ENCODE assay signal across 15 cellular contexts in the genomic region with DNA sequence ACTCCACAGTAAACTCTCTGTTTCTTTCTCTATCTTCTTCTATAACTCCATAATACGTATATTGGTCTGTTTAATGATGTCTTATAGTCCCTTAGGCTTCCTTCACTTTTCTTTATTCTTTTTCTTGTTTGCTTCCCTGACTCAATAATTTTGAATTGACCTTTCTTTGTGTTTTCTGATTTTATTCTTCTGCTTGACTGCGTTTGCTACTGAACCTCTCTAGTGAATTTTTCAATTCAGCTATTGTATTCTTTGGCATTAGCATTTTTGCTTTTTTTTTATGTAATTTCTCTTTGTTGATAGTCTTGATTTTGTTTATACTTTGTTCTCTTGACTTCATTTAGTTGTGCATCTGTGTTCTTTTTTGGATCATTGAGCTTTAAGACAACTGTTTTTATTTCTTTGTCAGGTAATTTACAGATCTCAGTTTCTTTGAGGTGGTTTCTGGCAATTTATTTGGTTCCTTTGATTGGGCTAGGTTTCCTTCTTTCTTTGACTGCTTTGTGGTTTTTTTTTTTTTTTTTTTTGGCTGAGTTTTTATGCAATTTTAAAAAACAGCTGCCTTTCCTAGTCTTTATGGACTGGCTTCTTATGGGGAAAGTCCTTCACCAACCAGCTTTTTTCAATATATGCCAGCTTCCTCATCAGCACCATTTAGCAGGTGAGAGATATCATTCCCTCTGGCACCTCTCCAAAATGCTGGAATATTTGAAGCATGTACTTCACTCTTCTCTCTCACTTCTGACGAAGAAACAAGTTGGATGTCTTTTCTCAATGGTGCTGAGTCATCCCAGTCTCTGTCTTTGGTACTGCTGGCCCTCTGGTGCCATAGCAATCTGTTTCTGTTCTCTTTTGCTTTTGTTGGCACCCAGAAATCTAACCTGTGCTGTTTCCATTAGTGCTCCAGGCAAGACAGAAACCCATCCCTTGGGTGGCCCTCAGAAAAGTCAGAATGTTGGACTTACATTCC. TPM values are rescaled to one million over a fixed set of nuclear protein-coding genes. Genes with fewer than 3 reads are reported as not detected.
DNase-seq lines count a peak whose midpoint lies in the region; ATAC-seq and TF ChIP-seq lines count a peak whose summit lies in the region.
"Had no signal": no experiment of that assay in that cellular context is flagged by ENCODE, and none has a peak within 500 bp of the region (broad histone marks: within the 10 kb centered on the region; RNA-seq: fewer than 3 reads in every experiment).

No MANE protein-coding gene starts in this region.

- H3K4me1 Mint-ChIP-seq in activated T-cell treated with anti-CD3 and anti-CD28 coated beads, Interleukin-2, amount 50 U/mL, for 72 hours (ENCODE audit: low read depth), result no peaks in the 10 kb centered on the region
- peaks cover 9% of the 10 kb centered on the region for H3K4me1 Mint-ChIP-seq in activated T-cell treated with anti-CD3 and anti-CD28 coated beads, Interleukin-2, amount 50 U/mL, for 4 hours (ENCODE audit: low read depth)
- no peaks in the 10 kb centered on the region for H3K4me1 Mint-ChIP-seq in nephron progenitor cell
- H3K4me1 Mint-ChIP-seq in CD14-positive monocyte, result peaks cover 2% of the 10 kb centered on the region

- peaks cover 15% of the 10 kb centered on the region for H3K4me1 ChIP-seq in MM.1S (ENCODE audit: low read length)
- peaks cover 4% of the 10 kb centered on the region for H3K4me1 ChIP-seq in mammary epithelial cell (ENCODE audit: insufficient read depth, low read length)

- H4K20me1 ChIP-seq in MM.1S (ENCODE audit: insufficient read depth, low read length) (no peaks in the 10 kb centered on the region), mammary epithelial cell (ENCODE audit: insufficient read depth, low read length) (no peaks in the 10 kb centered on the region)

- H3K9me2 ChIP-seq in MM.1S (replicated peaks; ENCODE audit: insufficient read depth, low read length), result no peaks in the 10 kb centered on the region

- H3K9me3 ChIP-seq in MM.1S (replicated peaks; ENCODE audit: insufficient read depth, low read length) (no peaks in the 10 kb centered on the region), mammary epithelial cell (replicated peaks; ENCODE audit: insufficient read depth, low read length) (no peaks in the 10 kb centered on the region)

- H3K4me3 Mint-ChIP-seq in activated T-cell treated with anti-CD3 and anti-CD28 coated beads, Interleukin-2, amount 50 U/mL, for 72 hours, result no peak overlapping the region
- no peak overlapping the region for H3K4me3 Mint-ChIP-seq in activated T-cell treated with anti-CD3 and anti-CD28 coated beads, Interleukin-2, amount 50 U/mL, for 4 hours
- H3K4me3 Mint-ChIP-seq in nephron progenitor cell, result no peak overlapping the region
- H3K4me3 Mint-ChIP-seq in CD14-positive monocyte, result no peak overlapping the region
- H3K4me3 Mint-ChIP-seq: neural crest cell had no signal

- no peak for DNase-seq in activated T-cell treated with anti-CD3 and anti-CD28 coated beads, Interleukin-2, amount 50 U/mL, for 72 hours
- DNase-seq in activated T-cell treated with anti-CD3 and anti-CD28 coated beads, Interleukin-2, amount 50 U/mL, for 4 hours, result no peak
- DNase-seq in MM.1S (peak; percentile 52), mammary epithelial cell (peak; percentile 82), nephron progenitor cell (no peak), CD14-positive monocyte (ENCODE audit: low spot score) (no peak), T-helper 9 cell (no peak)
- DNase-seq: activated naive CD4-positive, alpha-beta T cell treated with Interleukin-2 at 50 U/mL for 16 hours; cortex of kidney; GF-D8; glutamatergic neuron; NCI-H526 treated with DMSO at 0.1 percent for 48 hours had no signal

- CTCF ChIA-PET in mammary epithelial cell (lab: Charles Lee; ENCODE audit: low non-redundant PET), result no interaction called here

- in situ Hi-C loops in mammary epithelial cell (cut with MboI; ENCODE audit: low sequenced_read_pairs in 2 of 2), result no loop called here

- H3K4me3 ChIP-seq in MM.1S (ENCODE audit: low read length) (no peak overlapping the region), mammary epithelial cell (replicated peaks in 1 of 3; ENCODE audit: insufficient read depth in 1 of 3, low read depth in 2 of 3, low read length in 3 of 3) (no peak overlapping the region)

- H3K36me3 ChIP-seq in MM.1S (replicated peaks; ENCODE audit: insufficient read depth, low read length), result peaks cover 16% of the 10 kb centered on the region
- peaks cover 8% of the 10 kb centered on the region for H3K36me3 ChIP-seq in mammary epithelial cell (ENCODE audit: insufficient read depth, low read length)

- 0 out of 2 replicates have a peak, but pooled peaks cover 2% of the 10 kb centered on the region for H3F3A ChIP-seq in MM.1S (ENCODE audit: insufficient read depth, low read length)

- H2AFZ ChIP-seq in MM.1S (ENCODE audit: low read length) (no peak overlapping the region), mammary epithelial cell (ENCODE audit: low read depth, low read length) (no peak overlapping the region)

- no peaks in the 10 kb centered on the region for H3K27me3 ChIP-seq in MM.1S (replicated peaks; ENCODE audit: insufficient read depth, low read length)
- H3K27me3 ChIP-seq in mammary epithelial cell (ENCODE audit: insufficient read depth, low read length), result no peaks in the 10 kb centered on the region

- no peak for ATAC-seq in activated T-cell treated with anti-CD3 and anti-CD28 coated beads, Interleukin-2, amount 50 U/mL, for 72 hours (replicated peaks in 1 of 2)
- ATAC-seq in activated T-cell treated with anti-CD3 and anti-CD28 coated beads, Interleukin-2, amount 50 U/mL, for 4 hours, result no peak
- ATAC-seq in GM19467 (IDR thresholded peaks at IDR 0.05; ENCODE audit: unreplicated experiment), result no peak
- ATAC-seq: left lobe of liver had no signal

- WGBS in mammary epithelial cell (ENCODE audit: low coverage, missing lambda C conversion rate), result 63% methylated on average over 3 of the region's 3 CpGs

- H3K27ac ChIP-seq in MM.1S (ENCODE audit: low read length), result no peak overlapping the region
- no peak overlapping the region for H3K27ac ChIP-seq in mammary epithelial cell (ENCODE audit: insufficient read depth, low read depth, low read length)

- H3K79me2 ChIP-seq in MM.1S (ENCODE audit: low read length) (peaks cover 23% of the 10 kb centered on the region; the same call in 1 of the 2 replicates), mammary epithelial cell (ENCODE audit: insufficient read depth, low read length) (peaks cover 14% of the 10 kb centered on the region)

- H3K36me3 Mint-ChIP-seq in activated T-cell treated with anti-CD3 and anti-CD28 coated beads, Interleukin-2, amount 50 U/mL, for 72 hours (ENCODE audit: insufficient read depth in 2 of 2), result peaks cover 32 to 68% of the 10 kb centered on the region in 2 donors
- peaks cover 80% of the 10 kb centered on the region for H3K36me3 Mint-ChIP-seq in activated T-cell treated with anti-CD3 and anti-CD28 coated beads, Interleukin-2, amount 50 U/mL, for 4 hours (ENCODE audit: insufficient read depth)
- peaks cover 81% of the 10 kb centered on the region for H3K36me3 Mint-ChIP-seq in nephron progenitor cell (ENCODE audit: low read depth)
- peaks cover 85 to 90% of the 10 kb centered on the region in 2 donors for H3K36me3 Mint-ChIP-seq in CD14-positive monocyte

- H3K4me2 ChIP-seq in MM.1S (ENCODE audit: low read depth, low read length) (no peak overlapping the region), mammary epithelial cell (ENCODE audit: insufficient read depth, low read depth, low read length) (no peak overlapping the region)

- intact Hi-C loops in mammary epithelial cell (cut with micrococcal nuclease) (no loop called here), CD14-positive monocyte (cut with micrococcal nuclease) (no loop called here)

- H3K27ac Mint-ChIP-seq in activated T-cell treated with anti-CD3 and anti-CD28 coated beads, Interleukin-2, amount 50 U/mL, for 72 hours, result peak overlapping the region; percentile 13
- H3K27ac Mint-ChIP-seq in nephron progenitor cell, result peak overlapping the region; percentile 4
- H3K27ac Mint-ChIP-seq in CD14-positive monocyte, result peak overlapping the region in 2 of 7 donors; percentile 44 to 73

- H3K9me3 Mint-ChIP-seq in activated T-cell treated with anti-CD3 and anti-CD28 coated beads, Interleukin-2, amount 50 U/mL, for 72 hours, result peaks cover 4 to 11% of the 10 kb centered on the region in 2 donors
- peaks cover 27% of the 10 kb centered on the region for H3K9me3 Mint-ChIP-seq in activated T-cell treated with anti-CD3 and anti-CD28 coated beads, Interleukin-2, amount 50 U/mL, for 4 hours
- peaks cover 16% of the 10 kb centered on the region for H3K9me3 Mint-ChIP-seq in nephron progenitor cell
- H3K9me3 Mint-ChIP-seq in CD14-positive monocyte, result peaks cover 6 to 21% (median 13%) of the 10 kb centered on the region in 7 donors

- H3K27me3 Mint-ChIP-seq in activated T-cell treated with anti-CD3 and anti-CD28 coated beads, Interleukin-2, amount 50 U/mL, for 72 hours (ENCODE audit: low read depth), result no peaks in the 10 kb centered on the region
- no peaks in the 10 kb centered on the region for H3K27me3 Mint-ChIP-seq in activated T-cell treated with anti-CD3 and anti-CD28 coated beads, Interleukin-2, amount 50 U/mL, for 4 hours (ENCODE audit: low read depth)
- H3K27me3 Mint-ChIP-seq in nephron progenitor cell (ENCODE audit: low read depth, poor library complexity) (no peaks in the 10 kb centered on the region), CD14-positive monocyte (ENCODE audit: low read depth in 3 of 3) (no peaks in the 10 kb centered on the region)

- TF ChIP-seq CTCF in MM.1S (IDR thresholded peaks at IDR 0.05; ENCODE audit: low read length) (no peak), mammary epithelial cell (conservative IDR thresholded peaks at IDR 0.05 in 1 of 2, IDR thresholded peaks at IDR 0.05 in 1 of 2; ENCODE audit: extremely low read depth in 1 of 2, insufficient read depth in 1 of 2, low read depth in 1 of 2, low read length in 2 of 2) (no peak), nephron progenitor cell (IDR thresholded peaks at IDR 0.05) (no peak), CD14-positive monocyte (IDR thresholded peaks at IDR 0.05) (no peak)

- H3K9ac ChIP-seq in MM.1S (ENCODE audit: low read length) (no peak overlapping the region), mammary epithelial cell (ENCODE audit: insufficient read depth, low read length) (no peak overlapping the region)

- no TSS peak for BruUV-seq in mammary epithelial cell (replicated peaks; lab: Mats Ljungman, UMichigan)

- dilution Hi-C loops in mammary epithelial cell (cut with HindIII; ENCODE audit: low sequenced_read_pairs), result no loop called here

RNA-seq across cellular contexts. Expression of gene RSRC1, which starts 17.6 kb away (rescaled TPM):
- total RNA-seq in activated T-cell treated with anti-CD3 and anti-CD28 coated beads, Interleukin-2, amount 50 U/mL, for 72 hours, result 10 to 100 TPM; 35.6 to 45.8 TPM
- total RNA-seq in activated T-cell treated with anti-CD3 and anti-CD28 coated beads, Interleukin-2, amount 50 U/mL, for 4 hours, result 10 to 100 TPM; 31.6 to 32.4 (median 32.1) TPM
- total RNA-seq in mammary epithelial cell, result 10 to 100 TPM; 30.0 to 35.6 TPM
- 8.4 TPM for polyA plus RNA-seq in mammary epithelial cell
- 7.6 TPM for polyA minus RNA-seq in mammary epithelial cell
- polyA plus RNA-seq in CD14-positive monocyte, result 10 to 100 TPM; 15.1 to 31.7 TPM

RNA-seq across cellular contexts. Expression of gene SHOX2, which starts 21.3 kb away (rescaled TPM):
- under 1 TPM in 1 of 2 donors, not detected in 1; 0.14 TPM for total RNA-seq in activated T-cell treated with anti-CD3 and anti-CD28 coated beads, Interleukin-2, amount 50 U/mL, for 72 hours
- total RNA-seq in activated T-cell treated with anti-CD3 and anti-CD28 coated beads, Interleukin-2, amount 50 U/mL, for 4 hours, result not detected
- 1 to 10 TPM in 1 of 2 donors, not detected in 1; 1.2 TPM for total RNA-seq in mammary epithelial cell
- polyA plus RNA-seq in mammary epithelial cell (0.05 TPM), CD14-positive monocyte (not detected)
- polyA minus RNA-seq in mammary epithelial cell, result 0.26 TPM
- total RNA-seq: left lobe of liver had no signal

Comparison
In these comparisons a context has a peak if more than half of its experiments do, and no peak if none do; other contexts are left out.
1. DNase-seq: peak in MM.1S (single experiment) and mammary epithelial cell (single experiment); none in activated T-cell treated with anti-CD3 and anti-CD28 coated beads, Interleukin-2, amount 50 U/mL, for 72 hours (0 of 2), activated T-cell treated with anti-CD3 and anti-CD28 coated beads, Interleukin-2, amount 50 U/mL, for 4 hours (single experiment), nephron progenitor cell (single experiment), CD14-positive monocyte (single experiment) and T-helper 9 cell (single experiment).